ENCODE assay signal across 22 cellular contexts in genomic region chr21:31879911-31880310, GRCh38. TPM values are rescaled to one million over a fixed set of nuclear protein-coding genes. Genes with fewer than 3 reads are reported as not detected.
"Had no signal": no experiment of that assay in that cellular context is flagged by ENCODE, and none has a peak within 500 bp of the region (broad histone marks: within the 10 kb centered on the region; RNA-seq: fewer than 3 reads in every experiment).

No MANE protein-coding gene starts in this region.

- FAIRE-seq: keratinocyte, TTC549 had no signal

- H3K27ac Mint-ChIP-seq: activated naive CD8-positive, alpha-beta T cell; activated T-helper 2 cell treated with anti-CD3 and anti-CD28 coated beads, Interferon-gamma antibody, Interleukin-2, Interleukin-4, amounts not matched to agents 10 μg/mL and 5 μg/mL and 100 μg/mL, durations not matched to agents 14 hours and 24 hours and 36 hours; natural killer cell; stimulated activated naive B cell treated with anti-CD40 and anti-IgM and Interleukin-4, amounts not matched to agents 10 μg/mL and 1 μg/mL and 100 μg/mL, for 72 hours had no signal

- H3K36me3 Mint-ChIP-seq: activated naive CD8-positive, alpha-beta T cell; natural killer cell; stimulated activated naive B cell treated with anti-CD40 and anti-IgM and Interleukin-4, amounts not matched to agents 10 μg/mL and 1 μg/mL and 100 μg/mL, for 72 hours had no signal

- ATAC-seq: activated T-cell treated with anti-CD3 and anti-CD28 coated beads, Interleukin-2, amount 50 U/mL, for 4 hours; gastroesophageal sphincter; natural killer cell; sciatic nerve; SK-N-SH treated with all-trans-retinoic acid at 6 μM for 48 hours; stimulated activated naive B cell treated with anti-CD40 and anti-IgM and Interleukin-4, amounts not matched to agents 10 μg/mL and 1 μg/mL and 100 μg/mL, for 72 hours had no signal

- H3K9me3 ChIP-seq: gastroesophageal sphincter, heart left ventricle, testis had no signal

- H3K4me1 Mint-ChIP-seq: natural killer cell; stimulated activated naive B cell treated with anti-CD40 and anti-IgM and Interleukin-4, amounts not matched to agents 10 μg/mL and 1 μg/mL and 100 μg/mL, for 72 hours had no signal

- H3K4me3 ChIP-seq: gastroesophageal sphincter, heart left ventricle, smooth muscle cell, testis had no signal

- DNase-seq: activated CD8-positive, alpha-beta memory T cell treated with anti-CD3 and anti-CD28 coated beads, Interleukin-2, amount 50 U/mL, for 48 hours; activated naive CD4-positive, alpha-beta T cell; activated T-cell treated with anti-CD3 and anti-CD28 coated beads, Interleukin-2, amount 50 U/mL, for 4 hours; amniotic stem cell; heart left ventricle; left colon; mesenchymal stem cell; natural killer cell; stimulated activated CD4-positive, alpha-beta T cell treated with anti-CD3 and anti-CD28 coated beads, Interleukin-2, amount 100 ng/mL, for 48 hours; stimulated activated CD8-positive, alpha-beta memory T cell treated with anti-CD3 and anti-CD28 coated beads, Interleukin-4, amount 100 ng/mL, for 48 hours; stimulated activated naive B cell treated with anti-CD40 and anti-IgM and Interleukin-4, amounts not matched to agents 10 μg/mL and 1 μg/mL and 100 μg/mL, for 72 hours; T-helper 1 cell; testis had no signal

- H3K4me3 Mint-ChIP-seq: activated naive CD8-positive, alpha-beta T cell; activated T-cell treated with anti-CD3 and anti-CD28 coated beads, Interleukin-2, amount 50 U/mL, for 4 hours; natural killer cell; stimulated activated naive B cell treated with anti-CD40 and anti-IgM and Interleukin-4, amounts not matched to agents 10 μg/mL and 1 μg/mL and 100 μg/mL, for 72 hours had no signal

- H3K4me2 ChIP-seq: smooth muscle cell had no signal

- H3K36me3 ChIP-seq: gastroesophageal sphincter, heart left ventricle had no signal

- H3K27me3 ChIP-seq: testis had no signal

- H3K27ac ChIP-seq: epithelial cell of prostate, heart left ventricle, testis had no signal

- H3K9me3 Mint-ChIP-seq: activated T-cell treated with anti-CD3 and anti-CD28 coated beads, Interleukin-2, amount 50 U/mL, for 4 hours; activated T-helper 2 cell treated with anti-CD3 and anti-CD28 coated beads, Interferon-gamma antibody, Interleukin-2, Interleukin-4, amounts not matched to agents 10 μg/mL and 5 μg/mL and 100 μg/mL, durations not matched to agents 14 hours and 24 hours and 36 hours; natural killer cell had no signal

RNA-seq across cellular contexts. Expression of gene HUNK, which starts 7.1 kb away (rescaled TPM):
- total RNA-seq: natural killer cell had no signal
